In genomic region chr12:14367097-14367661, GRCh38 we compare ENCODE assay signal across 8 cellular contexts. TPM values are rescaled to one million over a fixed set of nuclear protein-coding genes. Genes with fewer than 3 reads are reported as not detected.
DNase-seq lines count a peak whose midpoint lies in the region; ATAC-seq and TF ChIP-seq lines count a peak whose summit lies in the region.

No MANE protein-coding gene starts in this region.

- TF ChIP-seq EP300 in neural cell (conservative IDR thresholded peaks at IDR 0.05; ENCODE audit: poor library complexity, severe bottlenecking): no peak

- H3K4me1 ChIP-seq in effector memory CD4-positive, alpha-beta T cell (ENCODE audit: control insufficient read depth, insufficient read depth, low read length, poor library complexity, severe bottlenecking): peaks cover 15% of the 10 kb centered on the region

- H3K4me3 ChIP-seq in AG10803 (ENCODE audit: low read length) (peak overlapping the region; percentile 75), neural cell (ENCODE audit: low read length) (peak overlapping the region; percentile 64)
- H3K4me3 ChIP-seq in effector memory CD4-positive, alpha-beta T cell (ENCODE audit: insufficient read depth, low read depth, low read length, poor library complexity, severe bottlenecking): peak overlapping the region; percentile 62

- no peaks in the 10 kb centered on the region for H3K36me3 ChIP-seq in effector memory CD4-positive, alpha-beta T cell (ENCODE audit: control insufficient read depth, insufficient read depth, low read length)
- H3K36me3 ChIP-seq in neural cell (ENCODE audit: insufficient read depth, low read length): no peaks in the 10 kb centered on the region

- peak overlapping the region; percentile 19 for H2AFZ ChIP-seq in neural cell (ENCODE audit: low read depth, low read length)

- peak overlapping the region; percentile 34 for H3K9ac ChIP-seq in neural cell (ENCODE audit: low read length)

- peak; percentile 42 for TF ChIP-seq POLR2A in GM18505 (IDR thresholded peaks at IDR 0.05; ENCODE audit: borderline replicate concordance, extremely low read depth, insufficient read depth, insufficient read length)

- peak overlapping the region; percentile 93 for H3K27ac ChIP-seq in effector memory CD4-positive, alpha-beta T cell (ENCODE audit: insufficient read depth, low read length, poor library complexity, severe bottlenecking)
- peak overlapping the region; percentile 91 for H3K27ac ChIP-seq in neural cell (ENCODE audit: low read length)

- H3F3A ChIP-seq in neural cell (ENCODE audit: insufficient read depth, low read length, poor library complexity, severe bottlenecking): peaks cover 2% of the 10 kb centered on the region

- H3K79me2 ChIP-seq in neural cell (replicated peaks; ENCODE audit: insufficient read depth, low read length): peaks cover 58% of the 10 kb centered on the region

- peak overlapping the region; percentile 54 for H3K4me2 ChIP-seq in neural cell (ENCODE audit: low read length)

- DNase-seq in AG10803 (ENCODE audit: low read depth) (peak; percentile 54), RPMI7951 (ENCODE audit: low read depth) (peak; percentile 44), GDM1 (lab: John Stamatoyannopoulos, UW) (no peak)
- DNase-seq in effector memory CD4-positive, alpha-beta T cell: no peak
- DNase-seq in stimulated activated CD4-positive, alpha-beta T cell treated with anti-CD3 and anti-CD28 coated beads, Interleukin-2, amount 100 ng/mL, for 48 hours: no peak

- H4K20me1 ChIP-seq in neural cell (ENCODE audit: insufficient read depth): no peaks in the 10 kb centered on the region

- ATAC-seq in GM18505 (IDR thresholded peaks at IDR 0.05; ENCODE audit: unreplicated experiment) (no peak), HG03060 (IDR thresholded peaks at IDR 0.05; ENCODE audit: low read depth, unreplicated experiment) (peak; percentile 26)

- no peaks in the 10 kb centered on the region for H3K27me3 ChIP-seq in effector memory CD4-positive, alpha-beta T cell (replicated peaks; ENCODE audit: control insufficient read depth, insufficient read depth, low read length, poor library complexity, severe bottlenecking)
- H3K27me3 ChIP-seq in neural cell (ENCODE audit: insufficient read depth, low read depth, low read length): no peaks in the 10 kb centered on the region

- H3K9me2 ChIP-seq in neural cell (ENCODE audit: insufficient read depth, low read length): no peaks in the 10 kb centered on the region

- no peak for TF ChIP-seq CTCF in AG10803 (conservative IDR thresholded peaks at IDR 0.05; ENCODE audit: low read length)
- TF ChIP-seq CTCF in neural cell (IDR thresholded peaks at IDR 0.05; ENCODE audit: poor library complexity, severe bottlenecking): no peak

- no peak for TF ChIP-seq RAD21 in neural cell (conservative IDR thresholded peaks at IDR 0.05)

- no peaks in the 10 kb centered on the region for H3K9me3 ChIP-seq in effector memory CD4-positive, alpha-beta T cell (ENCODE audit: control insufficient read depth, low read length)
- no peaks in the 10 kb centered on the region for H3K9me3 ChIP-seq in neural cell (ENCODE audit: low read length)

TF ChIP-seq in neural cell, 6 proteins besides CTCF, POLR2A, EP300 and RAD21:
- TF ChIP-seq REST (IDR thresholded peaks at IDR 0.05; ENCODE audit: borderline replicate concordance): no peak
- no peak for TF ChIP-seq TAF1 (IDR thresholded peaks at IDR 0.05; ENCODE audit: low read depth)
- TF ChIP-seq SMC3 (conservative IDR thresholded peaks at IDR 0.05; ENCODE audit: poor library complexity): no peak
- no peak for TF ChIP-seq POLR2AphosphoS5 (IDR thresholded peaks at IDR 0.05)

RNA-seq across cellular contexts. Expression of gene ATF7IP, which starts 1.7 kb away (rescaled TPM):
- 31.2 and 41.3 TPM in 2 replicates for total RNA-seq in RPMI7951 (2014; rRNA removed; shearing (Covaris generic))
- polyA plus RNA-seq in neural cell: 34.8 and 36.0 TPM in 2 replicates
- polyA minus RNA-seq in neural cell: 210 and 299 TPM in 2 replicates

Comparison
In these comparisons a context has a peak if more than half of its experiments do, and no peak if none do; other contexts are left out.
1. DNase-seq: peak in AG10803 (single experiment) and RPMI7951 (single experiment); none in effector memory CD4-positive, alpha-beta T cell (0 of 3), stimulated activated CD4-positive, alpha-beta T cell treated with anti-CD3 and anti-CD28 coated beads, Interleukin-2, amount 100 ng/mL, for 48 hours (0 of 2) and GDM1 (single experiment).
2. Peak in every context shown above with its lines, with median percentiles within 50 percentile points of each other: H3K4me3 ChIP-seq.